Comparison of ENCODE assay signal across 2 cellular contexts in the genomic region with DNA sequence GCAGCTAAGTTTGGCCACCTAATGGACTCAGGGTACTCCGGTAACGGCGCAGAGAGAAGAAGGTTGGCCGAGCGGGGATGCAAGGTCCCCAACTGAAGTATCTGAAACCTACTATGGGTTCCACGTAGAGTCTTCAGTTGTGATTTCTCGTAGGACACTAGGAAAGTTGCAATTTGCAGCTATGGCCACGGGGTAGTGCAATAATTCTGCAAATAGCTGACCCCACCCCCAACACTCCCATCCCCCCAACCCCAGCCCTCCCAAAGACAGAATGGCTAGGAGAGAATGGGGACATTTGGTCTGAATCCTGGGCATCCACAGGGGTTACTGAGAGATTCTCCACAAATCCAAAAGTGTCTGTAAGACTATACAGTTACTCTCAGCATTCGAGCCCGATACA. TPM values are rescaled to one million over a fixed set of nuclear protein-coding genes. Genes with fewer than 3 reads are reported as not detected.
"Had no signal": no experiment of that assay in that cellular context is flagged by ENCODE, and none has a peak within 500 bp of the region (broad histone marks: within the 10 kb centered on the region; RNA-seq: fewer than 3 reads in every experiment).

No MANE protein-coding gene starts in this region.

RNA-seq across cellular contexts. Expression of a gene that starts 46.5 kb away (rescaled TPM):
- total RNA-seq: foreskin keratinocyte, myocyte had no signal
- polyA plus RNA-seq: foreskin keratinocyte had no signal
